14 cellular contexts compared by ENCODE assay signal in genomic region chr1:45769261-45769932, GRCh38. TPM values are rescaled to one million over a fixed set of nuclear protein-coding genes. Genes with fewer than 3 reads are reported as not detected.
DNase-seq lines count a peak whose midpoint lies in the region; ATAC-seq and TF ChIP-seq lines count a peak whose summit lies in the region.
"Had no signal": no experiment of that assay in that cellular context is flagged by ENCODE, and none has a peak within 500 bp of the region (broad histone marks: within the 10 kb centered on the region; RNA-seq: fewer than 3 reads in every experiment).

No MANE protein-coding gene starts in this region.

- H3K27ac ChIP-seq in mammary epithelial cell (ENCODE audit: insufficient read depth, low read depth, low read length), result no peak overlapping the region

- in situ Hi-C loops in mammary epithelial cell (cut with MboI; ENCODE audit: low sequenced_read_pairs in 2 of 2), result no loop called here

- H3K27me3 ChIP-seq in mammary epithelial cell (ENCODE audit: insufficient read depth, low read length), result no peaks in the 10 kb centered on the region

- H3K9ac ChIP-seq in mammary epithelial cell (ENCODE audit: insufficient read depth, low read length), result no peak overlapping the region

- 72% methylated on average over 3 of the region's 4 CpGs for WGBS in mammary epithelial cell (ENCODE audit: low coverage, missing lambda C conversion rate)

- intact Hi-C loops in mammary epithelial cell (cut with micrococcal nuclease), result no loop called here

- H3K36me3 Mint-ChIP-seq in nephron (ENCODE audit: low read depth), result no peaks in the 10 kb centered on the region

- dilution Hi-C loops in mammary epithelial cell (cut with HindIII; ENCODE audit: low sequenced_read_pairs), result no loop called here

- no peaks in the 10 kb centered on the region for H3K9me3 Mint-ChIP-seq in nephron
- H3K9me3 Mint-ChIP-seq: stimulated activated naive CD8-positive, alpha-beta T cell treated with anti-CD3 and anti-CD28 coated beads, Interleukin-15, Interleukin-2, amounts not matched to agents 100 ng/mL and 50 ng/mL, for 24 hours had no signal

- CTCF ChIA-PET in mammary epithelial cell (lab: Charles Lee; ENCODE audit: low non-redundant PET), result no interaction called here

- no peaks in the 10 kb centered on the region for H3K36me3 ChIP-seq in mammary epithelial cell (ENCODE audit: insufficient read depth, low read length)

- no peak for ATAC-seq in GM19395 (IDR thresholded peaks at IDR 0.05; ENCODE audit: unreplicated experiment)
- no peak for ATAC-seq in HG03442 (IDR thresholded peaks at IDR 0.05; ENCODE audit: unreplicated experiment)

- H3K4me1 ChIP-seq in mammary epithelial cell (ENCODE audit: insufficient read depth, low read length), result peaks cover 6% of the 10 kb centered on the region

- peak overlapping the region in 2 of 3 experiments; percentile 5 to 23 for H3K27ac Mint-ChIP-seq in nephron
- H3K27ac Mint-ChIP-seq: stimulated activated naive CD8-positive, alpha-beta T cell treated with anti-CD3 and anti-CD28 coated beads, Interleukin-15, Interleukin-2, amounts not matched to agents 100 ng/mL and 50 ng/mL, for 24 hours had no signal

- no peak overlapping the region for H3K4me3 Mint-ChIP-seq in nephron
- H3K4me3 Mint-ChIP-seq: stimulated activated naive CD8-positive, alpha-beta T cell treated with anti-CD3 and anti-CD28 coated beads, Interleukin-15, Interleukin-2, amounts not matched to agents 100 ng/mL and 50 ng/mL, for 24 hours had no signal

- no peaks in the 10 kb centered on the region for H4K20me1 ChIP-seq in mammary epithelial cell (ENCODE audit: insufficient read depth, low read length)

- H3K4me1 Mint-ChIP-seq in nephron, result peaks cover 7% of the 10 kb centered on the region

- no peaks in the 10 kb centered on the region for H3K9me3 ChIP-seq in mammary epithelial cell (replicated peaks; ENCODE audit: insufficient read depth, low read length)

- H3K4me3 ChIP-seq in NB4 (ENCODE audit: low read depth, low read length) (no peak overlapping the region), mammary epithelial cell (replicated peaks in 1 of 3; ENCODE audit: insufficient read depth in 1 of 3, low read depth in 2 of 3, low read length in 3 of 3) (no peak overlapping the region)

- H2AFZ ChIP-seq in mammary epithelial cell (ENCODE audit: low read depth, low read length), result peak overlapping the region; percentile 64

- H3K79me2 ChIP-seq in mammary epithelial cell (ENCODE audit: insufficient read depth, low read length), result no peaks in the 10 kb centered on the region

- H3K4me2 ChIP-seq in mammary epithelial cell (ENCODE audit: insufficient read depth, low read depth, low read length), result peak overlapping the region; percentile 11

- DNase-seq in GM03348 (ENCODE audit: low spot score) (peak; percentile 48), NB4 (ENCODE audit: low read depth) (peak; percentile 16), mammary epithelial cell (peak; percentile 89), epidermal melanocyte (ENCODE audit: insufficient read length, low spot score) (no peak), Ammon's horn (ENCODE audit: low spot score) (no peak)
- DNase-seq: activated CD8-positive, alpha-beta memory T cell treated with anti-CD3 and anti-CD28 coated beads for 24 hours; central memory CD4-positive, alpha-beta T cell; EL; glutamatergic neuron; NCI-H1930 had no signal

- TF ChIP-seq POLR2A in NB4 (IDR thresholded peaks at IDR 0.05; ENCODE audit: extremely low read depth, insufficient read length), result no peak

- H3K27me3 Mint-ChIP-seq in nephron (ENCODE audit: low read depth), result no peaks in the 10 kb centered on the region
- H3K27me3 Mint-ChIP-seq: stimulated activated naive CD8-positive, alpha-beta T cell treated with anti-CD3 and anti-CD28 coated beads, Interleukin-15, Interleukin-2, amounts not matched to agents 100 ng/mL and 50 ng/mL, for 24 hours had no signal

- no TSS peak for BruUV-seq in mammary epithelial cell (replicated peaks; lab: Mats Ljungman, UMichigan)

- TF ChIP-seq CTCF in NB4 (IDR thresholded peaks at IDR 0.05; ENCODE audit: low read depth, low read length), result no peak
- no peak for TF ChIP-seq CTCF in mammary epithelial cell (conservative IDR thresholded peaks at IDR 0.05 in 1 of 2, IDR thresholded peaks at IDR 0.05 in 1 of 2; ENCODE audit: extremely low read depth in 1 of 2, insufficient read depth in 1 of 2, low read depth in 1 of 2, low read length in 2 of 2)
- TF ChIP-seq CTCF in nephron (IDR thresholded peaks at IDR 0.05; ENCODE audit: unreplicated experiment in 3 of 3), result no peak

RNA-seq across cellular contexts. Expression of gene IPP, which starts 18.9 kb away (rescaled TPM):
- 10 to 100 TPM; 14.0 to 14.5 TPM for total RNA-seq in mammary epithelial cell
- 5.1 TPM for polyA plus RNA-seq in mammary epithelial cell
- 14.5 TPM for polyA minus RNA-seq in mammary epithelial cell

RNA-seq across cellular contexts. Expression of gene MAST2, which starts 34.0 kb away (rescaled TPM):
- total RNA-seq in mammary epithelial cell, result 10 to 100 TPM; 32.8 to 40.3 TPM
- polyA plus RNA-seq in mammary epithelial cell, result 22.2 TPM
- 40.2 TPM for polyA minus RNA-seq in mammary epithelial cell

Comparison
In these comparisons a context has a peak if more than half of its experiments do, and no peak if none do; other contexts are left out.
1. DNase-seq: peak in GM03348 (single experiment), NB4 (single experiment) and mammary epithelial cell (single experiment); none in epidermal melanocyte (single experiment) and Ammon's horn (single experiment).